ENCODE assay signal across 8 cellular contexts in genomic region chr19:16588089-16588823, GRCh38. TPM values are rescaled to one million over a fixed set of nuclear protein-coding genes. Genes with fewer than 3 reads are reported as not detected.
DNase-seq lines count a peak whose midpoint lies in the region; ATAC-seq and TF ChIP-seq lines count a peak whose summit lies in the region.

No MANE protein-coding gene starts in this region.

- H3K4me1 Mint-ChIP-seq in activated T-helper 17 cell treated with anti-CD3 and anti-CD28 coated beads, Interleukin-2, amount 50 U/mL, for 72 hours: peaks cover 32% of the 10 kb centered on the region

- H4K20me1 ChIP-seq in OCI-LY1 (ENCODE audit: insufficient read depth, low read length): no peaks in the 10 kb centered on the region

- H3K4me1 ChIP-seq in OCI-LY1 (ENCODE audit: insufficient read depth, low read length, severe bottlenecking) (peaks cover 99% of the 10 kb centered on the region), heart right ventricle (peaks cover 36 to 100% (median 80%) of the 10 kb centered on the region in 9 donors)

- H3K9me3 Mint-ChIP-seq in activated T-helper 17 cell treated with anti-CD3 and anti-CD28 coated beads, Interleukin-2, amount 50 U/mL, for 72 hours: no peaks in the 10 kb centered on the region

- peak overlapping the region; percentile 72 for H3K4me2 ChIP-seq in OCI-LY1 (ENCODE audit: low read length)

- peak overlapping the region; percentile 92 for H3K9ac ChIP-seq in OCI-LY1 (ENCODE audit: low read length)

- intact Hi-C loops in heart right ventricle (cut with DNase I): loop anchor here in 4 of 10 donors (5.0 kb wide), 1 partner anchor 39 kb away; the partner anchor contains the start of gene MED26 (in 4 of the 4)

- H3K27ac ChIP-seq in OCI-LY1 (ENCODE audit: low read depth, low read length, poor library complexity, severe bottlenecking) (peak overlapping the region; percentile 100), heart right ventricle (peak overlapping the region in 9 of 10 donors; percentile 18 to 83 (median 56))

- no peaks in the 10 kb centered on the region for H3K9me2 ChIP-seq in OCI-LY1 (ENCODE audit: low read depth, low read length)

- H3K36me3 ChIP-seq in OCI-LY1 (ENCODE audit: insufficient read depth, low read length) (no peaks in the 10 kb centered on the region), heart right ventricle (peaks cover 0 to 2% (median 0%) of the 10 kb centered on the region in 9 donors)

- ATAC-seq in HG02973 (IDR thresholded peaks at IDR 0.05; ENCODE audit: unreplicated experiment) (peak; percentile 41), heart right ventricle (peak in 7 of 8 donors; percentile 12 to 54 (median 28))
- ATAC-seq in activated T-helper 17 cell treated with anti-CD3 and anti-CD28 coated beads, Interleukin-2, amount 50 U/mL, for 72 hours (replicated peaks): peak; percentile 63

- H3K27me3 ChIP-seq in OCI-LY1 (ENCODE audit: insufficient read depth, low read length): no peaks in the 10 kb centered on the region
- H3K27me3 ChIP-seq in heart right ventricle: no peaks in the 10 kb centered on the region

- DNase-seq in NCI-H2107 treated with DMSO at 0.1 percent for 48 hours (lab: John Stamatoyannopoulos, UW; ENCODE audit: unreplicated experiment) (peak; percentile 84), NCI-H2107 (lab: John Stamatoyannopoulos, UW) (no peak), heart right ventricle (peak in 1 of 2 donors; percentile 34), DMS153 treated with DMSO at 0.1 percent for 48 hours (lab: John Stamatoyannopoulos, UW; ENCODE audit: unreplicated experiment) (no peak)
- DNase-seq in stimulated activated CD4-positive, alpha-beta T cell treated with anti-CD3 and anti-CD28 coated beads, Interleukin-2, amount 100 ng/mL, for 48 hours: peak; percentile 47 to 48

- peaks cover 26% of the 10 kb centered on the region for H3K79me2 ChIP-seq in OCI-LY1 (ENCODE audit: insufficient read depth, low read length)

- WGBS in heart right ventricle, 2 donors: 16 to 17% methylated on average over 22 of the region's 22 CpGs

- peak; percentile 28; the same call in 1 of the 2 replicates for TF ChIP-seq CTCF in OCI-LY1 (IDR thresholded peaks at IDR 0.05; ENCODE audit: low read length)
- peak in 1 of 9 donors; percentile 19 for TF ChIP-seq CTCF in heart right ventricle (IDR thresholded peaks at IDR 0.05)

- H2AFZ ChIP-seq in OCI-LY1 (ENCODE audit: low read length): no peak overlapping the region

- H3K27ac Mint-ChIP-seq in activated T-helper 17 cell treated with anti-CD3 and anti-CD28 coated beads, Interleukin-2, amount 50 U/mL, for 72 hours: peak overlapping the region; percentile 91

- H3K27me3 Mint-ChIP-seq in activated T-helper 17 cell treated with anti-CD3 and anti-CD28 coated beads, Interleukin-2, amount 50 U/mL, for 72 hours: no peaks in the 10 kb centered on the region

- peak overlapping the region; percentile 89 for H3K4me3 Mint-ChIP-seq in activated T-helper 17 cell treated with anti-CD3 and anti-CD28 coated beads, Interleukin-2, amount 50 U/mL, for 72 hours

- H3K4me3 ChIP-seq in OCI-LY1 (ENCODE audit: low read depth, low read length, poor library complexity, severe bottlenecking) (peak overlapping the region; percentile 72), heart right ventricle (peak overlapping the region in 7 of 10 donors; percentile 13 to 35 (median 29))

- H3F3A ChIP-seq in OCI-LY1 (ENCODE audit: insufficient read depth, low read length): no peaks in the 10 kb centered on the region; the same call in 1 of the 2 replicates

- H3K9me3 ChIP-seq in OCI-LY1 (ENCODE audit: low read length) (no peaks in the 10 kb centered on the region), heart right ventricle (no peaks in the 10 kb centered on the region)

- peaks cover 19% of the 10 kb centered on the region for H3K36me3 Mint-ChIP-seq in activated T-helper 17 cell treated with anti-CD3 and anti-CD28 coated beads, Interleukin-2, amount 50 U/mL, for 72 hours (ENCODE audit: low read depth)

RNA-seq across cellular contexts. Expression of gene SLC35E1, which starts 16.0 kb away (rescaled TPM):
- 100 to 1,000 TPM in 1 of 2 donors, 10 to 100 TPM in 1; 71.8 to 117 TPM for total RNA-seq in activated T-helper 17 cell treated with anti-CD3 and anti-CD28 coated beads, Interleukin-2, amount 50 U/mL, for 72 hours
- total RNA-seq in heart right ventricle: 10 to 100 TPM; 20.8 to 29.0 (median 23.6) TPM
- 10 to 100 TPM; 22.9 to 25.6 TPM for polyA plus RNA-seq in heart right ventricle

RNA-seq across cellular contexts. Expression of gene MED26, which starts 39.7 kb away (rescaled TPM):
- total RNA-seq in activated T-helper 17 cell treated with anti-CD3 and anti-CD28 coated beads, Interleukin-2, amount 50 U/mL, for 72 hours: 10 to 100 TPM; 19.3 to 23.6 TPM
- total RNA-seq in heart right ventricle: 1 to 10 TPM; 3.3 to 6.9 (median 4.6) TPM
- 1 to 10 TPM; 3.8 to 5.1 TPM for polyA plus RNA-seq in heart right ventricle

RNA-seq across cellular contexts. Expression of gene CHERP, which starts 46.0 kb away (rescaled TPM):
- total RNA-seq in activated T-helper 17 cell treated with anti-CD3 and anti-CD28 coated beads, Interleukin-2, amount 50 U/mL, for 72 hours: 10 to 100 TPM; 56.5 to 74.9 TPM
- 10 to 100 TPM; 20.0 to 26.6 (median 22.6) TPM for total RNA-seq in heart right ventricle
- polyA plus RNA-seq in heart right ventricle: 10 to 100 TPM; 11.3 to 16.4 TPM

Comparison
In these comparisons a context has a peak if more than half of its experiments do, and no peak if none do; other contexts are left out.
1. DNase-seq: peak in NCI-H2107 treated with DMSO at 0.1 percent for 48 hours (single experiment) and stimulated activated CD4-positive, alpha-beta T cell treated with anti-CD3 and anti-CD28 coated beads, Interleukin-2, amount 100 ng/mL, for 48 hours (2 of 2); none in NCI-H2107 (single experiment) and DMS153 treated with DMSO at 0.1 percent for 48 hours (single experiment).
2. Peak in every context shown above with its lines, with median percentiles within 50 percentile points of each other: ATAC-seq.